Comparison of ENCODE assay signal across 8 cellular contexts in the genomic region with DNA sequence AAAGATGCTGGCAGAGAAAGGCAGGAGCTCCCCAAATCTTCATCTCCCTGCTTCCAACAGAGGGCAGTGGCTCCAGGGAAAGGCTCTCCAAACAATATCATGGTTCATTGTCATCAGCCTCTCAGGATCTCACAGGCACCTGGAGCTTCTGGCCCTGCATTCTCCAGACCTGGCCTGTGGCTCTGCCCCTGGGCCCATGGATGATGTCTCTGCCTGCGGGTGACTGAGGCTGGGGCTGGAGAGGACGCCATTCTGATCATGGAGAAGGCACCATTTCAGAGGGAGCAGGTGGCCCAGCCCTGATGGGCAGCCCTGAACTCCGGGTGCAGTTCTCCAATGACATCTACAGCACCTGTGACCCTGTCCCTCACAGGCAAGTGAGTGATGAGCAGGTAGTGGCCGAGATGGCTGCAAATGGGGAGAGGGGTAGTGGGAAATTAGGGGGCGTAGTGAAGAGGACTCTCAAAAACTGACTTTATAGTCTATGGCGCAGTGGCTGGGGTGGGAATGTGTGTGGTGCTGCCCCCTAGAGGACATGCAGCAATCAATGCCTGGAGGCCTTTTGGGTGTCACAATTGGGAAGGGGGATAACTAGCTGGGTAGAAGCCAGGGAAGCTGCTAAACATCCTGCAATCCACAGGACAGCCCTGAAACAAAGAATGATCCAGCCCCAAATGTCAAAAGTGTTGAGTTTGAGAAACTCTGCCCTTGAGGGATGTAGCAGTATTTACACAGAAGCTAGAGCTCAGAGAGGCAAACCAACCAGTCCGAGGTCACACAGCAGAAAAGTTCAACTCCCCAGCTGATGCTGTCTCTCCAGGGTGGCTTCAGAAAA. TPM values are rescaled to one million over a fixed set of nuclear protein-coding genes. Genes with fewer than 3 reads are reported as not detected.
DNase-seq lines count a peak whose midpoint lies in the region; ATAC-seq and TF ChIP-seq lines count a peak whose summit lies in the region.

No MANE protein-coding gene starts in this region.

- TF ChIP-seq POLR2A in Peyer's patch (IDR thresholded peaks at IDR 0.05): no peak

- DNase-seq in activated gamma-delta T cell treated with Interleukin-2 at 50 U/mL for 16 hours: peak; percentile 29
- DNase-seq in activated gamma-delta T cell (lab: John Stamatoyannopoulos, UW): no peak
- DNase-seq in Peyer's patch: peak in 1 of 3 donors; percentile 63
- no peak for DNase-seq in astrocyte of the spinal cord (ENCODE audit: low read depth, low spot score)
- peak; percentile 22 to 28 (median 26) for DNase-seq in immature natural killer cell
- peak; percentile 34 to 45 for DNase-seq in stimulated activated CD4-positive, alpha-beta T cell treated with anti-CD3 and anti-CD28 coated beads, Interleukin-4, amount 100 ng/mL, for 48 hours (ENCODE audit: low read depth in 2 of 2)

- H3K27me3 Mint-ChIP-seq in immature natural killer cell (ENCODE audit: low read depth in 3 of 3): peaks cover 7 to 26% (median 19%) of the 10 kb centered on the region in 3 donors

- peaks cover 10 to 19% of the 10 kb centered on the region in 2 donors for H3K4me1 Mint-ChIP-seq in immature natural killer cell

- no peak overlapping the region for H3K27ac Mint-ChIP-seq in immature natural killer cell

- H3K4me1 ChIP-seq in Peyer's patch: peaks cover 0 to 27% (median 1%) of the 10 kb centered on the region in 4 donors

- no peaks in the 10 kb centered on the region for H3K36me3 Mint-ChIP-seq in immature natural killer cell

- H3K9me3 ChIP-seq in Peyer's patch: no peaks in the 10 kb centered on the region

- in situ Hi-C loops in astrocyte of the spinal cord (cut with HindIII; ENCODE audit: low sequenced_read_pairs): no loop called here

- H3K4me3 Mint-ChIP-seq in immature natural killer cell: peak overlapping the region in 2 of 5 donors; percentile 12

- no peaks in the 10 kb centered on the region for H3K27me3 ChIP-seq in Peyer's patch

- H3K4me3 ChIP-seq in Peyer's patch (peak overlapping the region in 1 of 4 donors; percentile 23), astrocyte of the spinal cord (ENCODE audit: low read depth, low read length) (no peak overlapping the region)

- peak in 5 of 6 experiments; percentile 26 to 58 (median 50) for TF ChIP-seq CTCF in Peyer's patch (IDR thresholded peaks at IDR 0.05)
- peak; percentile 69 for TF ChIP-seq CTCF in astrocyte of the spinal cord (IDR thresholded peaks at IDR 0.05; ENCODE audit: low read depth, low read length)

- no peaks in the 10 kb centered on the region for H3K36me3 ChIP-seq in Peyer's patch

- H3K9me3 Mint-ChIP-seq in immature natural killer cell: no peaks in the 10 kb centered on the region

- peak overlapping the region in 3 of 4 donors; percentile 8 to 34 (median 25) for H3K27ac ChIP-seq in Peyer's patch

- ATAC-seq in GM19452 (IDR thresholded peaks at IDR 0.05; ENCODE audit: unreplicated experiment) (no peak), HG03025 (IDR thresholded peaks at IDR 0.05; ENCODE audit: low FRiP score, unreplicated experiment) (no peak)

RNA-seq across cellular contexts. Expression of gene SH3PXD2B, which starts 3.2 kb away (rescaled TPM):
- total RNA-seq in Peyer's patch: 10 to 100 TPM in 3 of 4 donors, 1 to 10 TPM in 1; 5.8 to 26.4 (median 11.7) TPM
- polyA plus RNA-seq in immature natural killer cell: not detected

Comparison
In these comparisons a context has a peak if more than half of its experiments do, and no peak if none do; other contexts are left out.
1. DNase-seq: peak in activated gamma-delta T cell treated with Interleukin-2 at 50 U/mL for 16 hours (single experiment), immature natural killer cell (3 of 3) and stimulated activated CD4-positive, alpha-beta T cell treated with anti-CD3 and anti-CD28 coated beads, Interleukin-4, amount 100 ng/mL, for 48 hours (2 of 2); none in activated gamma-delta T cell (single experiment) and astrocyte of the spinal cord (single experiment).